13 cellular contexts compared by ENCODE assay signal in the genomic region with DNA sequence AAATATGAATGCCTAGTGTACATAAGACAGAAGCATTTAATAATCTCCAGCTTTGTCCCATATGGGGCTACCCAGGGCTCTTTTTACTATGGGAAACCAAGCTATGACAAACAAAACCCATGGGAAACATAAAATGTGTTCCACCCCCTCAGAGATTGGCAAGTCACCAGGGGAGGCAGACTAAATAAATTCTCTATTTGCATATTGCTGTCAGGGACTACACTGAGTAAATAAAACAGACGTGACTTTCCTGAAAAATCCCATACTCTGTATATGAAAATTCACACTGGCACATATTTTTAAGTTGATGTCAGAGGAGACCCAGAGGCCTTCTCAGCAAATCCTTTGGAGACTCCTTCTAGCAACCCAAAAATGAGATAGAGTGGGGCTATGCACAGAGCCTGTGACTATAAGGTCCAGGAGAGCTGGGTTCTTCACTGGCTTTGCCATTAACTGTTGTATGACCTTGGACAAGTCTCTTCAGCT. TPM values are rescaled to one million over a fixed set of nuclear protein-coding genes. Genes with fewer than 3 reads are reported as not detected.
DNase-seq lines count a peak whose midpoint lies in the region; ATAC-seq and TF ChIP-seq lines count a peak whose summit lies in the region.
"Had no signal": no experiment of that assay in that cellular context is flagged by ENCODE, and none has a peak within 500 bp of the region (broad histone marks: within the 10 kb centered on the region; RNA-seq: fewer than 3 reads in every experiment).

No MANE protein-coding gene starts in this region.

- H3K27ac ChIP-seq in colonic mucosa (no peak overlapping the region), ascending aorta (no peak overlapping the region)
- H3K27ac ChIP-seq: testis had no signal

- intact Hi-C loops in colonic mucosa (cut with DNase I) (no loop called here), ascending aorta (cut with DNase I) (no loop called here)

- H3K27me3 ChIP-seq in colonic mucosa: no peaks in the 10 kb centered on the region
- H3K27me3 ChIP-seq in ascending aorta: no peaks in the 10 kb centered on the region
- H3K27me3 ChIP-seq: testis had no signal

- H3K9me3 ChIP-seq in colonic mucosa: no peaks in the 10 kb centered on the region
- H3K9me3 ChIP-seq in ascending aorta: peaks cover 0 to 8% of the 10 kb centered on the region in 2 donors
- H3K9me3 ChIP-seq: testis had no signal

- DNase-seq in ELR (ENCODE audit: low read depth): peak; percentile 63
- peak; percentile 29 for DNase-seq in H4 (ENCODE audit: low spot score)
- DNase-seq in NCI-H69 (lab: John Stamatoyannopoulos, UW): peak; percentile 63
- DNase-seq in kidney tubule cell (ENCODE audit: low spot score): peak; percentile 72
- no peak for DNase-seq in colonic mucosa
- no peak for DNase-seq in ascending aorta (ENCODE audit: low spot score in 2 of 2)
- no peak for DNase-seq in stimulated activated CD4-positive, alpha-beta T cell treated with anti-CD3 and anti-CD28 coated beads, Interleukin-2, amount 100 ng/mL, for 48 hours
- DNase-seq: activated CD4-positive, alpha-beta T cell treated with anti-CD3 and anti-CD28 coated beads, Interleukin-2, amount 50 U/mL, for 4 hours; CD8-positive, alpha-beta memory T cell; NCI-H446 treated with DMSO at 0.1 percent for 48 hours; testis had no signal

- H3K36me3 ChIP-seq in colonic mucosa: no peaks in the 10 kb centered on the region
- no peaks in the 10 kb centered on the region for H3K36me3 ChIP-seq in ascending aorta

- no peak for ATAC-seq in GM21381 (IDR thresholded peaks at IDR 0.05; ENCODE audit: unreplicated experiment)
- ATAC-seq: K562 had no signal

- H3K4me1 ChIP-seq in colonic mucosa (no peaks in the 10 kb centered on the region), ascending aorta (no peaks in the 10 kb centered on the region)
- H3K4me1 ChIP-seq: testis had no signal

- TF ChIP-seq CTCF in colonic mucosa (IDR thresholded peaks at IDR 0.05): no peak
- TF ChIP-seq CTCF in ascending aorta (IDR thresholded peaks at IDR 0.05): no peak

- H3K9ac ChIP-seq in colonic mucosa (ENCODE audit: low read depth in 2 of 2, low read length in 2 of 2): no peak overlapping the region

- H3K4me3 ChIP-seq in colonic mucosa (no peak overlapping the region), ascending aorta (no peak overlapping the region)
- H3K4me3 ChIP-seq: K562, testis had no signal

RNA-seq across cellular contexts. Expression of a gene that starts 44.0 kb away (rescaled TPM):
- not detected in 2 replicates for total RNA-seq in H4 (2014; rRNA removed; shearing (Covaris generic))
- 1 to 10 TPM; 1.0 to 1.8 TPM for total RNA-seq in colonic mucosa
- total RNA-seq in ascending aorta: not detected

RNA-seq across cellular contexts. Expression of a gene that starts 49.5 kb away (rescaled TPM):
- total RNA-seq in H4 (2014; rRNA removed; shearing (Covaris generic)): not detected in 2 replicates
- total RNA-seq in colonic mucosa (under 1 TPM; 0.27 to 0.35 TPM), ascending aorta (not detected)
- total RNA-seq: K562 had no signal

Comparison
In these comparisons a context has a peak if more than half of its experiments do, and no peak if none do; other contexts are left out.
1. DNase-seq: peak in ELR (single experiment), H4 (single experiment), NCI-H69 (single experiment) and kidney tubule cell (single experiment); none in colonic mucosa (single experiment), ascending aorta (0 of 2) and stimulated activated CD4-positive, alpha-beta T cell treated with anti-CD3 and anti-CD28 coated beads, Interleukin-2, amount 100 ng/mL, for 48 hours (0 of 2).